In the genomic region with DNA sequence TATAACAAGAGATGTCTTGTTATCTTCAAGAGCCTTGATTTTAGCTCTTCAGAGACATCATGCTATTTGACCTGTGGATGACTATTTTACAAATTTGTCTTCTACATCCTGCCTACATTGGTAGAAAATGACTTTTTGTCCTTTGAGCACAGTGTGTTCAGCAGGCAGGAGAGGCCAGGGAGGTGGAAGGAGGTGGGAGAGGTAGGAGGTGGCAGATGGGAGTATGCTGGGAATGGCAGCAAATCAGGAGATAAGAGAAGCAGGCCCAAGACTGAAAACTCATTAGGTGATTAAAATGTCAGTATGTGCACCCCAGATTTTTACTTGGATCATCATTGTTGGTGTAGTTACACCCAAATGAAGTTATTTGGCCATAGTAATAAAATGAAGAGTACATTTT, we compare ENCODE assay signal across 1 cellular context.
TF ChIP-seq lines count a peak whose summit lies in the region.

No MANE protein-coding gene starts in this region.

TF ChIP-seq in IMR-90, 13 proteins besides CTCF, POLR2A, EP300 and RAD21:
- TF ChIP-seq SMC3 (IDR thresholded peaks at IDR 0.05; ENCODE audit: low read depth, low read length) = no peak
- no peak for TF ChIP-seq CHD1 (IDR thresholded peaks at IDR 0.05; ENCODE audit: low read depth, low read length)
- TF ChIP-seq CEBPB (IDR thresholded peaks at IDR 0.05; ENCODE audit: low read depth, low read length) = no peak
- no peak for TF ChIP-seq BHLHE40 (IDR thresholded peaks at IDR 0.05; ENCODE audit: low read depth, low read length)
- no peak for TF ChIP-seq MAZ (IDR thresholded peaks at IDR 0.05; ENCODE audit: borderline replicate concordance, low read depth, low read length)
- no peak for TF ChIP-seq MXI1 (IDR thresholded peaks at IDR 0.05; ENCODE audit: borderline replicate concordance, low read depth, low read length)
- TF ChIP-seq RFX5 (IDR thresholded peaks at IDR 0.05; ENCODE audit: low read depth, low read length) = no peak
- TF ChIP-seq, protein P1, sequence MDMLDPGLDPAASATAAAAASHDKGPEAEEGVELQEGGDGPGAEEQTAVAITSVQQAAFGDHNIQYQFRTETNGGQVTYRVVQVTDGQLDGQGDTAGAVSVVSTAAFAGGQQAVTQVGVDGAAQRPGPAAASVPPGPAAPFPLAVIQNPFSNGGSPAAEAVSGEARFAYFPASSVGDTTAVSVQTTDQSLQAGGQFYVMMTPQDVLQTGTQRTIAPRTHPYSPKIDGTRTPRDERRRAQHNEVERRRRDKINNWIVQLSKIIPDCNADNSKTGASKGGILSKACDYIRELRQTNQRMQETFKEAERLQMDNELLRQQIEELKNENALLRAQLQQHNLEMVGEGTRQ (IDR thresholded peaks at IDR 0.05; ENCODE audit: low read depth, low read length) = no peak
- no peak for TF ChIP-seq RCOR1 (IDR thresholded peaks at IDR 0.05; ENCODE audit: insufficient replicate concordance, low read length)
